In the genomic region with DNA sequence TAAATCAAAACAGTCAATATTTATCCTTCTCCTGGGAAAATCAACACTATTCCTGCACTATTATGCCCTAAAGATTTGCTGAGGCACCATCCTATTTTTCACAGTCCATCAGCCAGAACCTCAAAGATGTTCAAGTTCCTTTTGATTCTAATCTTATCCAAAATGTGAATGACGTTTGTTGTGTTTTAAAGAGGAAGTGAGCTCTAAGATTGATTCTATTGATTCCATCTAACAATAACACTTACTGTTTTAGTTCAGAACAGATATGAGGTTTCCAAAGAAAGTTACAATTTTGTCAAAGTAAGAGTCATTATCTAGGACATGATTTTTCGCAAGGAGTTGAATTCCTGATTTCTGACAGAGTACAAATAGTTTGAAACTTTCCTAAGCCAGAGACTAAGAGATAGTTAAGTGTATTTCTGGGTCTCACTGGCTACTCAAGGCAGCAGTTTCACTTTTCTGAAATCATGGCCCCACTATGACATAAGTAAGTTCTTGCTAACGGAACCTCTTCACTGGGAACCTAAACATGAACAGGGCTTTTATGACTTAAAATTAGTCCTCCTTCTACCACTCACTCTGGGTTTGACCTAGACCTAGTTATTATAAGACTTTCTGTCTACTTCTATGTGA, we compare ENCODE assay signal across 20 cellular contexts.
DNase-seq lines count a peak whose midpoint lies in the region; ATAC-seq and TF ChIP-seq lines count a peak whose summit lies in the region.
"Had no signal": no experiment of that assay in that cellular context is flagged by ENCODE, and none has a peak within 500 bp of the region (broad histone marks: within the 10 kb centered on the region; RNA-seq: fewer than 3 reads in every experiment).

No MANE protein-coding gene starts in this region.

- H3K36me3 ChIP-seq in GM23248 (ENCODE audit: low read depth) (no peaks in the 10 kb centered on the region), mesenchymal stem cell (ENCODE audit: control insufficient read depth in 1 of 2, insufficient read depth in 2 of 2, low read depth in 1 of 2, low read length in 2 of 2) (no peaks in the 10 kb centered on the region), tibial nerve (no peaks in the 10 kb centered on the region)
- H3K36me3 ChIP-seq: BE2C had no signal

- H3K27ac ChIP-seq in GM23248 (0 out of 2 replicates have a peak overlapping the region, but pooled peaks have one; percentile 5), mesenchymal stem cell (ENCODE audit: low read length, poor library complexity, severe bottlenecking) (no peak overlapping the region), tibial nerve (no peak overlapping the region)
- H3K27ac ChIP-seq: A549, SK-N-MC had no signal

- no peak overlapping the region for H3K14ac ChIP-seq in mesenchymal stem cell (ENCODE audit: low read length in 2 of 2)

- TF ChIP-seq POLR2A in tibial nerve (IDR thresholded peaks at IDR 0.05) = no peak

- H2BK120ac ChIP-seq in mesenchymal stem cell (ENCODE audit: low read depth, low read length) = no peak overlapping the region

- DNase-seq in AG20443 (ENCODE audit: low spot score) (peak; percentile 20), GM23248 (peak; percentile 57), cardiac fibroblast (ENCODE audit: low read depth in 2 of 2) (peak; percentile 22 to 56), mesenchymal stem cell (peak; percentile 6), NCI-H748 treated with DMSO at 0.1 percent for 48 hours (lab: John Stamatoyannopoulos, UW) (no peak), tibial nerve (ENCODE audit: low spot score in 2 of 2) (no peak)
- DNase-seq: BE2C; CD8-positive, alpha-beta T cell; DMS 273 treated with DMSO at 0.1 percent for 48 hours; KG1; NCI-H1048; NCI-H1694; NCI-H2107; NCI-H226; NCI-H526 treated with DMSO at 0.1 percent for 48 hours had no signal

- no peak overlapping the region for H4K8ac ChIP-seq in mesenchymal stem cell (ENCODE audit: low read length)

- H3K4ac ChIP-seq in mesenchymal stem cell (ENCODE audit: low read depth in 1 of 2, low read length in 2 of 2) = no peak overlapping the region

- TF ChIP-seq EP300 in tibial nerve (IDR thresholded peaks at IDR 0.05) = no peak

- H3K9me3 ChIP-seq in GM23248 (ENCODE audit: low read depth) = no peaks in the 10 kb centered on the region
- no peaks in the 10 kb centered on the region for H3K9me3 ChIP-seq in mesenchymal stem cell (ENCODE audit: control insufficient read depth, low read length)
- no peaks in the 10 kb centered on the region for H3K9me3 ChIP-seq in tibial nerve
- H3K9me3 ChIP-seq: A549, BE2C had no signal

- H2BK5ac ChIP-seq in mesenchymal stem cell (ENCODE audit: low read depth, low read length, poor library complexity, severe bottlenecking) = no peak overlapping the region

- H2AK5ac ChIP-seq in mesenchymal stem cell (ENCODE audit: low read length, severe bottlenecking) = no peak overlapping the region

- peak overlapping the region; percentile 7 for H3K4me2 ChIP-seq in GM23248 (ENCODE audit: unreplicated experiment)
- H3K4me2 ChIP-seq in mesenchymal stem cell (ENCODE audit: low read length, poor library complexity, severe bottlenecking) = no peak overlapping the region
- H3K4me2 ChIP-seq: A549, GM23338 had no signal

- peaks cover 8% of the 10 kb centered on the region; the same call in 1 of the 2 replicates for H3F3A ChIP-seq in GM23248 (ENCODE audit: insufficient read depth)

- no peak overlapping the region for H2BK12ac ChIP-seq in mesenchymal stem cell (ENCODE audit: low read length in 2 of 2)

- TF ChIP-seq CTCF in cardiac fibroblast (IDR thresholded peaks at IDR 0.05; ENCODE audit: low read depth, low read length) (no peak), tibial nerve (IDR thresholded peaks at IDR 0.05) (no peak)

- H4K91ac ChIP-seq in mesenchymal stem cell (ENCODE audit: low read length) = no peak overlapping the region

- no peaks in the 10 kb centered on the region for H4K20me1 ChIP-seq in GM23248 (ENCODE audit: insufficient read depth)

- no peaks in the 10 kb centered on the region for H3K9me2 ChIP-seq in GM23248 (ENCODE audit: insufficient read depth)

- H3K4me3 ChIP-seq in GM23248 (peak overlapping the region; percentile 2; the same call in 1 of the 2 replicates), cardiac fibroblast (replicated peaks in 1 of 2; ENCODE audit: low read depth in 2 of 2, low read length in 2 of 2) (no peak overlapping the region), mesenchymal stem cell (ENCODE audit: insufficient read depth in 1 of 2, low read depth in 1 of 2, low read length in 2 of 2) (no peak overlapping the region), tibial nerve (no peak overlapping the region)
- H3K4me3 ChIP-seq: A549, GM23338, SK-N-MC had no signal

- in situ Hi-C loops in GM23248 (cut with MboI) = no loop called here

- WGBS in GM23248 (ENCODE audit: low coverage in 1 of 2, low lambda C conversion rate in 2 of 2, missing lambda C conversion rate in 2 of 2), 2 experiments = 45 to 48% methylated on average over 3 of the region's 3 CpGs
- 93% methylated on average over 1 of the region's 3 CpGs for WGBS in mesenchymal stem cell
- WGBS in tibial nerve, 2 donors = 36 to 44% methylated on average over 3 of the region's 3 CpGs

- H3K18ac ChIP-seq in mesenchymal stem cell (ENCODE audit: low read depth in 1 of 2, low read length in 2 of 2) = no peak overlapping the region

- H2AFZ ChIP-seq in GM23248 (peak overlapping the region; percentile 41; the same call in 1 of the 2 replicates), mesenchymal stem cell (ENCODE audit: low read depth, low read length) (no peak overlapping the region)
- H2AFZ ChIP-seq: GM23338 had no signal

- H3K27me3 ChIP-seq in GM23248 (replicated peaks; ENCODE audit: insufficient read depth) (no peaks in the 10 kb centered on the region), mesenchymal stem cell (ENCODE audit: control insufficient read depth in 1 of 2, insufficient read depth in 1 of 2, low read length in 2 of 2) (no peaks in the 10 kb centered on the region), tibial nerve (no peaks in the 10 kb centered on the region)
- H3K27me3 ChIP-seq: BE2C had no signal

- ATAC-seq in GM18907 (IDR thresholded peaks at IDR 0.05; ENCODE audit: unreplicated experiment) = no peak
- ATAC-seq in HG03460 (IDR thresholded peaks at IDR 0.05; ENCODE audit: unreplicated experiment) = no peak
- ATAC-seq: A549; CD8-positive, alpha-beta T cell; GM23338 had no signal

- peaks cover 13% of the 10 kb centered on the region for H3K4me1 ChIP-seq in GM23248 (ENCODE audit: insufficient read depth)
- no peaks in the 10 kb centered on the region for H3K4me1 ChIP-seq in mesenchymal stem cell (ENCODE audit: control insufficient read depth, insufficient read depth, low read depth, low read length)
- H3K4me1 ChIP-seq in tibial nerve = no peaks in the 10 kb centered on the region
- H3K4me1 ChIP-seq: BE2C had no signal

- no peak overlapping the region for H2BK15ac ChIP-seq in mesenchymal stem cell (ENCODE audit: low read depth, poor library complexity, severe bottlenecking)

- H3K79me1 ChIP-seq in mesenchymal stem cell (replicated peaks; ENCODE audit: low read length, poor library complexity, severe bottlenecking) = no peaks in the 10 kb centered on the region

- H3K9ac ChIP-seq in GM23248 (no peak overlapping the region), mesenchymal stem cell (ENCODE audit: low read length) (no peak overlapping the region)

- no peak overlapping the region for H3K23ac ChIP-seq in mesenchymal stem cell (ENCODE audit: low read length in 2 of 2)

- no peaks in the 10 kb centered on the region for H3K79me2 ChIP-seq in GM23248 (ENCODE audit: insufficient read depth)

Comparison
In these comparisons a context has a peak if more than half of its experiments do, and no peak if none do; other contexts are left out.
1. DNase-seq: peak in AG20443 (single experiment), GM23248 (single experiment), cardiac fibroblast (2 of 2) and mesenchymal stem cell (single experiment); none in NCI-H748 treated with DMSO at 0.1 percent for 48 hours (single experiment) and tibial nerve (0 of 2).